In genomic region chr16:5073279-5073629, GRCh38 we compare ENCODE assay signal across 13 cellular contexts. TPM values are rescaled to one million over a fixed set of nuclear protein-coding genes. Genes with fewer than 3 reads are reported as not detected.
DNase-seq lines count a peak whose midpoint lies in the region; ATAC-seq and TF ChIP-seq lines count a peak whose summit lies in the region.
"Had no signal": no experiment of that assay in that cellular context is flagged by ENCODE, and none has a peak within 500 bp of the region (broad histone marks: within the 10 kb centered on the region; RNA-seq: fewer than 3 reads in every experiment).

No MANE protein-coding gene starts in this region.

- BruUV-seq in MCF 10A (replicated peaks; lab: Mats Ljungman, UMichigan): no TSS peak

- H3K27ac Mint-ChIP-seq in MCF 10A (ENCODE audit: low read depth, unreplicated experiment) (peak overlapping the region; percentile 35), T-helper 17 cell (no peak overlapping the region)
- H3K27ac Mint-ChIP-seq in stimulated activated naive CD8-positive, alpha-beta T cell treated with anti-CD3 and anti-CD28 coated beads, Interleukin-15, amount 100 ng/mL, for 72 hours: peak overlapping the region in 1 of 2 donors; percentile 91

- peaks cover 5% of the 10 kb centered on the region for H3K4me1 Mint-ChIP-seq in MCF 10A (ENCODE audit: insufficient read depth, unreplicated experiment)
- H3K4me1 Mint-ChIP-seq in T-helper 17 cell: peaks cover 16% of the 10 kb centered on the region
- H3K4me1 Mint-ChIP-seq in stimulated activated naive CD8-positive, alpha-beta T cell treated with anti-CD3 and anti-CD28 coated beads, Interleukin-15, amount 100 ng/mL, for 72 hours: peaks cover 37% of the 10 kb centered on the region

- H3K27me3 Mint-ChIP-seq in MCF 10A (ENCODE audit: insufficient read depth, unreplicated experiment): no peaks in the 10 kb centered on the region
- no peaks in the 10 kb centered on the region for H3K27me3 Mint-ChIP-seq in T-helper 17 cell
- H3K27me3 Mint-ChIP-seq in stimulated activated naive CD8-positive, alpha-beta T cell treated with anti-CD3 and anti-CD28 coated beads, Interleukin-15, amount 100 ng/mL, for 72 hours: no peaks in the 10 kb centered on the region

- TF ChIP-seq CTCF in MCF 10A (IDR thresholded peaks at IDR 0.05; ENCODE audit: unreplicated experiment): no peak
- TF ChIP-seq CTCF in breast epithelium (IDR thresholded peaks at IDR 0.05): no peak
- no peak for TF ChIP-seq CTCF in fibroblast of mammary gland (conservative IDR thresholded peaks at IDR 0.05; ENCODE audit: control insufficient read depth, insufficient read depth, low read depth, low read length)
- no peak for TF ChIP-seq CTCF in coronary artery (IDR thresholded peaks at IDR 0.05)

- H3K9me3 ChIP-seq in breast epithelium (no peaks in the 10 kb centered on the region), T-helper 17 cell (ENCODE audit: control insufficient read depth, low read length, poor library complexity, severe bottlenecking) (no peaks in the 10 kb centered on the region)
- H3K9me3 ChIP-seq: BE2C, esophagus muscularis mucosa, neutrophil had no signal

- H3K36me3 ChIP-seq in breast epithelium: no peaks in the 10 kb centered on the region

- DNase-seq in MCF 10A (ENCODE audit: unreplicated experiment): no peak
- DNase-seq in breast epithelium (ENCODE audit: low spot score in 2 of 2): no peak
- DNase-seq in T-helper 17 cell: no peak
- peak; percentile 52 for DNase-seq in fibroblast of mammary gland (ENCODE audit: low read depth)
- DNase-seq in stimulated activated naive CD8-positive, alpha-beta T cell treated with anti-CD3 and anti-CD28 coated beads, Interleukin-15, amount 100 ng/mL, for 72 hours: no peak
- DNase-seq in coronary artery (ENCODE audit: low spot score): no peak
- DNase-seq in pons (ENCODE audit: low spot score): no peak
- DNase-seq: BE2C, NCI-H1105 treated with DMSO at 0.1 percent for 48 hours, NCI-H510A treated with DMSO at 0.1 percent for 48 hours had no signal

- H3K4me3 Mint-ChIP-seq in MCF 10A (ENCODE audit: unreplicated experiment) (peak overlapping the region; percentile 95), T-helper 17 cell (peak overlapping the region; percentile 96)
- peak overlapping the region; percentile 94 to 99 for H3K4me3 Mint-ChIP-seq in stimulated activated naive CD8-positive, alpha-beta T cell treated with anti-CD3 and anti-CD28 coated beads, Interleukin-15, amount 100 ng/mL, for 72 hours

- no peaks in the 10 kb centered on the region for H3K9me3 Mint-ChIP-seq in MCF 10A (ENCODE audit: unreplicated experiment)
- peaks cover 0 to 6% of the 10 kb centered on the region in 2 donors for H3K9me3 Mint-ChIP-seq in stimulated activated naive CD8-positive, alpha-beta T cell treated with anti-CD3 and anti-CD28 coated beads, Interleukin-15, amount 100 ng/mL, for 72 hours

- intact Hi-C loops in MCF 10A (cut with micrococcal nuclease) (no loop called here), breast epithelium (cut with DNase I; ENCODE audit: low total_unique reads) (no loop called here)

- POLR2A ChIA-PET in MCF 10A (lab: Yijun Ruan, JAX): interaction anchor here (0.6 to 1.8 kb wide), 3 partner anchors 13 to 269 kb away, joined by 3 to 7 read pairs (median 3); no protein-coding TSS in a partner anchor

- CTCF ChIA-PET in MCF 10A (lab: Yijun Ruan, JAX): interaction anchor here (1.5 to 1.8 kb wide), 3 partner anchors 12 to 20 kb away, joined by 3 to 7 read pairs (median 4); no protein-coding TSS in a partner anchor

- peaks cover 0 to 8% of the 10 kb centered on the region in 2 donors for H3K4me1 ChIP-seq in breast epithelium
- H3K4me1 ChIP-seq: BE2C had no signal

- H3K27ac ChIP-seq in breast epithelium (no peak overlapping the region), coronary artery (no peak overlapping the region)
- H3K27ac ChIP-seq: esophagus muscularis mucosa, neutrophil had no signal

- H3K4me3 ChIP-seq in breast epithelium (no peak overlapping the region), fibroblast of mammary gland (ENCODE audit: control insufficient read depth, low read depth, low read length) (no peak overlapping the region), coronary artery (no peak overlapping the region)

- ATAC-seq in T-helper 17 cell (no peak), HG02938 (IDR thresholded peaks at IDR 0.05; ENCODE audit: unreplicated experiment) (no peak)
- ATAC-seq in stimulated activated naive CD8-positive, alpha-beta T cell treated with anti-CD3 and anti-CD28 coated beads, Interleukin-15, amount 100 ng/mL, for 72 hours: no peak

- no peak for TF ChIP-seq POLR2A in breast epithelium (IDR thresholded peaks at IDR 0.05)

- H3K36me3 Mint-ChIP-seq in MCF 10A (ENCODE audit: insufficient read depth, unreplicated experiment) (peaks cover 26% of the 10 kb centered on the region), T-helper 17 cell (ENCODE audit: low read depth) (peaks cover 4% of the 10 kb centered on the region)

- no peaks in the 10 kb centered on the region for H3K27me3 ChIP-seq in breast epithelium
- H3K27me3 ChIP-seq: BE2C, esophagus muscularis mucosa had no signal

RNA-seq across cellular contexts. Expression of gene ALG1, which starts 1.6 kb away (rescaled TPM):
- total RNA-seq in MCF 10A (2022): 28.5 and 29.1 TPM in 2 replicates
- total RNA-seq in breast epithelium: 10 to 100 TPM; 14.4 to 21.2 (median 16.7) TPM
- total RNA-seq in T-helper 17 cell: 10 to 100 TPM; 10.0 to 10.3 TPM

RNA-seq across cellular contexts. Expression of gene C16orf89, which starts 7.5 kb away (rescaled TPM):
- total RNA-seq in MCF 10A (2022) (not detected in 2 replicates), breast epithelium (10 to 100 TPM in 1 of 3 donors, 1 to 10 TPM in 2; 5.1 to 10.2 (median 6.4) TPM), T-helper 17 cell (not detected)

RNA-seq across cellular contexts. Expression of gene EEF2KMT, which starts 24.3 kb away (rescaled TPM):
- 16.5 and 25.8 TPM in 2 replicates for total RNA-seq in MCF 10A (2022)
- 10 to 100 TPM in 2 of 3 donors, 1 to 10 TPM in 1; 9.4 to 10.2 (median 10.2) TPM for total RNA-seq in breast epithelium
- 1 to 10 TPM; 4.4 to 6.0 TPM for total RNA-seq in T-helper 17 cell

RNA-seq across cellular contexts. Expression of gene NAGPA, which starts 39.5 kb away (rescaled TPM):
- 4.9 and 8.7 TPM in 2 replicates for total RNA-seq in MCF 10A (2022)
- total RNA-seq in breast epithelium: 10 to 100 TPM; 18.4 to 26.2 (median 21.8) TPM
- total RNA-seq in T-helper 17 cell: 10 to 100 TPM; 25.8 to 36.1 TPM
